Comparison of ENCODE assay signal across 8 cellular contexts in the genomic region with DNA sequence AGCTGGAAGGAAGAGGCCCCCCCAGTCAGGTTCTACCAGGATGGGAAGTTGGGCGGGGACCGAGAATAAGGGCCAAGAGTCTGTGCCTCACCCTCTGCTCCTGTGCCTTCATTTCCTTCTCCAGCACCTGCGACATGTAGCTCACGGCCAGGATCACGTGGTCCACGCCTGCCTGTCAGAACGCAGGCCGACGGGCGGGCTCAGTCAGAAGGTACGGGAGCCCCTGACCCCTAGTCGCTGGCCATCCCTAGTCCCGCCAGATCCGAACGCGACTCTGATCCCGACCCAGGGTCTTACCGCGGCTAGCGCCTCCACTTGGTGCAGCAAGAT. TPM values are rescaled to one million over a fixed set of nuclear protein-coding genes. Genes with fewer than 3 reads are reported as not detected.
DNase-seq lines count a peak whose midpoint lies in the region; ATAC-seq, FAIRE-seq and TF ChIP-seq lines count a peak whose summit lies in the region.

No MANE protein-coding gene starts in this region.

- 0% methylated on average over 20 of the region's 20 CpGs for WGBS in pancreas, 2 donors
- WGBS in urinary bladder = 0% methylated on average over 20 of the region's 20 CpGs

- no peak for FAIRE-seq in pancreas (lab: Jason Lieb, UNC)

- peak overlapping the region; percentile 82 for H3K27ac ChIP-seq in Panc1 (ENCODE audit: low read length)
- peak overlapping the region; percentile 94 to 100 (median 98) for H3K27ac ChIP-seq in pancreas
- peak overlapping the region; percentile 96 for H3K27ac ChIP-seq in urinary bladder (ENCODE audit: low read depth)

- intact Hi-C loops in Panc1 (cut with micrococcal nuclease; ENCODE audit: unreplicated experiment) (no loop called here), Right ventricle myocardium superior (cut with DNase I) (no loop called here), pancreas (cut with DNase I) (no loop called here)

- BruUV-seq in Panc1 (replicated peaks; lab: Mats Ljungman, UMichigan) = no TSS peak

- H3K4me1 ChIP-seq in Panc1 (ENCODE audit: control insufficient read depth, insufficient read depth, low read length) (peaks cover 16% of the 10 kb centered on the region), pancreas (peaks cover 4 to 17% (median 10%) of the 10 kb centered on the region in 3 donors), urinary bladder (ENCODE audit: insufficient read depth) (no peaks in the 10 kb centered on the region)

- H3K36me3 ChIP-seq in Panc1 (ENCODE audit: control insufficient read depth, insufficient read depth, low read length) (peaks cover 3% of the 10 kb centered on the region), pancreas (peaks cover 0 to 20% (median 10%) of the 10 kb centered on the region in 3 donors), urinary bladder (ENCODE audit: insufficient read depth) (no peaks in the 10 kb centered on the region)

- POLR2A ChIA-PET in Panc1 (lab: Charles Lee) = no interaction called here

- ATAC-seq in GM21717 (IDR thresholded peaks at IDR 0.05; ENCODE audit: unreplicated experiment) = peak; percentile 7
- ATAC-seq in Panc1 = peak; percentile 18; the same call in 1 of the 2 replicates
- ATAC-seq in Right ventricle myocardium superior (ENCODE audit: poor library complexity) = peak; percentile 11
- ATAC-seq in pancreas = peak; percentile 49 to 63 (median 56)
- no peak for ATAC-seq in GM19455 (IDR thresholded peaks at IDR 0.05; ENCODE audit: unreplicated experiment)

- in situ Hi-C loops in Panc1 (cut with HindIII; ENCODE audit: low pct_unique_long_range_greater_than_20kb, low sequenced_read_pairs) = no loop called here

- CTCF ChIA-PET in Panc1 (lab: Charles Lee) = interaction anchor here (0.6 to 0.7 kb wide), 2 partner anchors 26 to 118 kb away, joined by 3 to 6 read pairs; no protein-coding TSS in a partner anchor

- DNase-seq in AG08396 (ENCODE audit: low spot score) = peak; percentile 58
- DNase-seq in Panc1 (ENCODE audit: low read depth, low spot score) = no peak
- peak; percentile 65 for DNase-seq in activated naive CD4-positive, alpha-beta T cell treated with anti-CD3 and anti-CD28 coated beads, Interleukin-2, amount 50 U/mL, for 16 hours
- peak; percentile 73 for DNase-seq in Right ventricle myocardium superior
- peak; percentile 76 to 94 (median 83) for DNase-seq in pancreas

- H3K4me3 ChIP-seq in Panc1 (ENCODE audit: low read depth in 2 of 2, low read length in 2 of 2) = peak overlapping the region; percentile 72 to 89
- H3K4me3 ChIP-seq in pancreas = peak overlapping the region; percentile 90 to 100 (median 98)
- H3K4me3 ChIP-seq in urinary bladder (ENCODE audit: low read depth, low read length) = peak overlapping the region; percentile 72

- H3K27me3 ChIP-seq in Panc1 (ENCODE audit: control insufficient read depth, insufficient read depth, low read length) = no peaks in the 10 kb centered on the region
- no peaks in the 10 kb centered on the region for H3K27me3 ChIP-seq in pancreas

- no peaks in the 10 kb centered on the region for H3K9me3 ChIP-seq in Panc1 (ENCODE audit: control insufficient read depth, insufficient read depth, low read depth, low read length)
- no peaks in the 10 kb centered on the region for H3K9me3 ChIP-seq in pancreas

- TF ChIP-seq CTCF in Panc1 (IDR thresholded peaks at IDR 0.05) (no peak), pancreas (IDR thresholded peaks at IDR 0.05) (no peak)

RNA-seq across cellular contexts. Expression of a gene that starts 0.5 kb away (rescaled TPM):
- total RNA-seq in Panc1 (2021; ENCODE audit: unreplicated experiment) (28.4 TPM), Right ventricle myocardium superior (15.7 TPM), pancreas (10 to 100 TPM; 22.4 to 46.7 (median 31.4) TPM), urinary bladder (11.3 TPM)
- polyA plus RNA-seq in Panc1 (2012; ENCODE audit: insufficient read length) = 29.6 TPM
- polyA plus RNA-seq in pancreas (10 to 100 TPM; 35.9 to 38.1 TPM), urinary bladder (17.9 TPM)

RNA-seq across cellular contexts. Expression of a gene that starts 3.8 kb away (rescaled TPM):
- 0.72 TPM for total RNA-seq in Panc1 (2021; ENCODE audit: unreplicated experiment)
- polyA plus RNA-seq in Panc1 (2012; ENCODE audit: insufficient read length) = 4.9 TPM
- total RNA-seq in Right ventricle myocardium superior = not detected
- not detected for total RNA-seq in pancreas
- 1 to 10 TPM; 3.9 to 4.0 TPM for polyA plus RNA-seq in pancreas
- not detected for total RNA-seq in urinary bladder
- 1.1 TPM for polyA plus RNA-seq in urinary bladder

RNA-seq across cellular contexts. Expression of a gene that starts 33.9 kb away (rescaled TPM):
- 23.1 TPM for total RNA-seq in Panc1 (2021; ENCODE audit: unreplicated experiment)
- polyA plus RNA-seq in Panc1 (2012; ENCODE audit: insufficient read length) = 31.2 TPM
- total RNA-seq in Right ventricle myocardium superior = 47.9 TPM
- 10 to 100 TPM; 13.5 to 27.6 (median 18.3) TPM for total RNA-seq in pancreas
- polyA plus RNA-seq in pancreas = 10 to 100 TPM; 21.8 to 24.3 TPM
- total RNA-seq in urinary bladder = 15.9 TPM
- 29.3 TPM for polyA plus RNA-seq in urinary bladder

RNA-seq across cellular contexts. Expression of a gene that starts 34.0 kb away (rescaled TPM):
- total RNA-seq in Panc1 (2021; ENCODE audit: unreplicated experiment) (14.0 TPM), Right ventricle myocardium superior (3.7 TPM), pancreas (10 to 100 TPM; 17.2 to 36.5 (median 21.6) TPM), urinary bladder (5.5 TPM)
- 19.4 TPM for polyA plus RNA-seq in Panc1 (2012; ENCODE audit: insufficient read length)
- polyA plus RNA-seq in pancreas (100 to 1,000 TPM in 1 of 2 donors, 10 to 100 TPM in 1; 83.0 to 150 TPM), urinary bladder (11.2 TPM)

RNA-seq across cellular contexts. Expression of a gene that starts 49.1 kb away (rescaled TPM):
- 131 TPM for total RNA-seq in Panc1 (2021; ENCODE audit: unreplicated experiment)
- 169 TPM for polyA plus RNA-seq in Panc1 (2012; ENCODE audit: insufficient read length)
- total RNA-seq in Right ventricle myocardium superior = 103 TPM
- 10 to 100 TPM; 41.2 to 57.3 (median 49.3) TPM for total RNA-seq in pancreas
- 10 to 100 TPM; 26.1 to 39.3 TPM for polyA plus RNA-seq in pancreas
- total RNA-seq in urinary bladder = 51.4 TPM
- 73.4 TPM for polyA plus RNA-seq in urinary bladder
